Comparison of ENCODE assay signal across 1 cellular context in genomic region chr20:38581013-38581412, GRCh38.
A peak's percentile ranks its signal among the peaks of the same experiment; 100 is the strongest.
TF ChIP-seq lines count a peak whose summit lies in the region.

TSS of gene ADIG (plus strand) at chr20:38581197. CDS start at chr20:38581251, 54 bp downstream.

TF ChIP-seq in HepG2, 621 proteins besides CTCF, POLR2A, EP300 and RAD21 (continued from another document):
- TF ChIP-seq ZNF687 (CRISPR knock-in tag; IDR thresholded peaks at IDR 0.05): peak; percentile 55
- no peak for TF ChIP-seq GLI4 (CRISPR knock-in tag; IDR thresholded peaks at IDR 0.05; ENCODE audit: borderline replicate concordance)
- TF ChIP-seq FLYWCH1 (CRISPR knock-in tag; IDR thresholded peaks at IDR 0.05): no peak
- TF ChIP-seq NCOA5 (CRISPR knock-in tag; IDR thresholded peaks at IDR 0.05): no peak
- no peak for TF ChIP-seq TSC22D2 (CRISPR knock-in tag; IDR thresholded peaks at IDR 0.05; ENCODE audit: borderline replicate concordance)
- no peak for TF ChIP-seq ZNF160 (CRISPR knock-in tag; IDR thresholded peaks at IDR 0.05)
- TF ChIP-seq ZBTB44 (CRISPR knock-in tag; IDR thresholded peaks at IDR 0.05): no peak
- TF ChIP-seq RFX1 (IDR thresholded peaks at IDR 0.05): no peak
- no peak for TF ChIP-seq SKIL (CRISPR knock-in tag; IDR thresholded peaks at IDR 0.05; ENCODE audit: borderline replicate concordance)
- TF ChIP-seq ZSCAN22 (CRISPR knock-in tag; IDR thresholded peaks at IDR 0.05): no peak
- TF ChIP-seq ZNF333 (CRISPR knock-in tag; IDR thresholded peaks at IDR 0.05; ENCODE audit: borderline replicate concordance): no peak
- no peak for TF ChIP-seq SNAPC5 (CRISPR knock-in tag; IDR thresholded peaks at IDR 0.05; ENCODE audit: borderline replicate concordance)
- TF ChIP-seq MAFG (CRISPR knock-in tag; IDR thresholded peaks at IDR 0.05): no peak
- TF ChIP-seq HIVEP1 (CRISPR knock-in tag; IDR thresholded peaks at IDR 0.05): no peak
- TF ChIP-seq TEAD3 (CRISPR knock-in tag; optimal IDR thresholded peaks at IDR 0.05; ENCODE audit: borderline replicate concordance): peak; percentile 37
- no peak for TF ChIP-seq ZNF644 (CRISPR knock-in tag; IDR thresholded peaks at IDR 0.05; ENCODE audit: low read depth)
- TF ChIP-seq CREB1 (IDR thresholded peaks at IDR 0.05): 0 out of 2 replicates have a peak, but pooled peaks have one; percentile 12
- TF ChIP-seq CREB1 (CRISPR knock-in tag; IDR thresholded peaks at IDR 0.05): no peak
- no peak for TF ChIP-seq ZNF362 (CRISPR knock-in tag; IDR thresholded peaks at IDR 0.05; ENCODE audit: borderline replicate concordance)
